In the genomic region with DNA sequence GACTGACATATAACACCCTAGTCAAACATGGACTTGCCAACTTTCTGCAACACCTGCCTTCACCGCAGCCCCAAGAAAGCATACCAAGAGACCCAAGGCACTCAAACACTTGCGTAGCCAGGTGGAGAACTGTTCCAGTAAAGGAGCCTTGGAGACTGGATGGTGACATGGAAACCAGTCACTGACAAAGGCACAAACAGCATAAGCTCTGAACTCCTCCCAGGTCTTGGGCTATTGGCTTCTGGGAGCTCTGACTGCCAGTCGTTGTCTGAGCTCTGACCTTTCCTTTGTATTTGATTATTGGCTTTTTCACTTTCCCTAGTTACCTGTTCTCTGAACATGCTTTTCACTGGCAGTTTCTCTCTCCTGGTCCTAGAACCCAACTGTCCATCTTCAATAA, we compare ENCODE assay signal across 26 cellular contexts. TPM values are rescaled to one million over a fixed set of nuclear protein-coding genes. Genes with fewer than 3 reads are reported as not detected.
DNase-seq lines count a peak whose midpoint lies in the region; ATAC-seq and TF ChIP-seq lines count a peak whose summit lies in the region.
"Had no signal": no experiment of that assay in that cellular context is flagged by ENCODE, and none has a peak within 500 bp of the region (broad histone marks: within the 10 kb centered on the region; RNA-seq: fewer than 3 reads in every experiment).

No MANE protein-coding gene starts in this region.

- peaks cover 30% of the 10 kb centered on the region for H3K4me1 Mint-ChIP-seq in activated CD4-positive, alpha-beta T cell treated with anti-CD3 and anti-CD28 coated beads, Interleukin-2, amount 10 ng/mL, durations not matched to agents 24 days and 14 days
- H3K4me1 Mint-ChIP-seq in activated CD4-positive, alpha-beta T cell treated with anti-CD3 and anti-CD28 coated beads for 36 hours = peaks cover 47% of the 10 kb centered on the region

- no peak overlapping the region for H3K4me3 ChIP-seq in testis
- H3K4me3 ChIP-seq: A549, breast epithelium, coronary artery, K562, upper lobe of right lung had no signal

- CTCF ChIA-PET in activated CD4-positive, alpha-beta T cell treated with anti-CD3 and anti-CD28 coated beads for 36 hours (lab: Charles Lee) = interaction anchor here (0.7 to 1.6 kb wide), 2 partner anchors 14 to 29 kb away, joined by 3 read pairs; no protein-coding TSS in a partner anchor

- POLR2A ChIA-PET in activated CD4-positive, alpha-beta T cell treated with anti-CD3 and anti-CD28 coated beads for 36 hours (lab: Charles Lee) = no interaction called here

- H3K27ac Mint-ChIP-seq in activated CD4-positive, alpha-beta T cell treated with anti-CD3 and anti-CD28 coated beads, Interleukin-2, amount 10 ng/mL, durations not matched to agents 24 days and 14 days = peak overlapping the region; percentile 25
- no peak overlapping the region for H3K27ac Mint-ChIP-seq in activated CD4-positive, alpha-beta T cell treated with anti-CD3 and anti-CD28 coated beads for 36 hours
- H3K27ac Mint-ChIP-seq in activated naive CD4-positive, alpha-beta T cell treated with anti-CD3 and anti-CD28 coated beads, Interleukin-2, amount 50 U/mL, for 72 hours = peak overlapping the region in 1 of 2 donors; percentile 11
- H3K27ac Mint-ChIP-seq: activated CD4-positive, alpha-beta memory T cell treated with anti-CD3 and anti-CD28 coated beads for 36 hours; activated naive CD4-positive, alpha-beta T cell treated with anti-CD3 and anti-CD28 coated beads for 36 hours; stimulated activated effector memory CD8-positive, alpha-beta T cell treated with anti-CD3 and anti-CD28 coated beads, Interleukin-12 subunit alpha, Interleukin-12 subunit beta, amount 100 ng/mL, for 72 hours had no signal

- no peaks in the 10 kb centered on the region for H3K27me3 Mint-ChIP-seq in activated CD4-positive, alpha-beta T cell treated with anti-CD3 and anti-CD28 coated beads, Interleukin-2, amount 10 ng/mL, durations not matched to agents 24 days and 14 days
- no peaks in the 10 kb centered on the region for H3K27me3 Mint-ChIP-seq in activated CD4-positive, alpha-beta T cell treated with anti-CD3 and anti-CD28 coated beads for 36 hours
- H3K27me3 Mint-ChIP-seq: activated CD4-positive, alpha-beta memory T cell treated with anti-CD3 and anti-CD28 coated beads for 36 hours; naive B cell had no signal

- no peaks in the 10 kb centered on the region for H3K36me3 ChIP-seq in testis (ENCODE audit: low read depth, missing control alignments)
- H3K36me3 ChIP-seq: breast epithelium had no signal

- 80 to 92% methylated on average over 3 of the region's 3 CpGs for WGBS in testis, 2 donors

- no peaks in the 10 kb centered on the region for H3K9me3 Mint-ChIP-seq in activated CD4-positive, alpha-beta T cell treated with anti-CD3 and anti-CD28 coated beads, Interleukin-2, amount 10 ng/mL, durations not matched to agents 24 days and 14 days
- no peaks in the 10 kb centered on the region for H3K9me3 Mint-ChIP-seq in activated CD4-positive, alpha-beta T cell treated with anti-CD3 and anti-CD28 coated beads for 36 hours (ENCODE audit: low read depth)
- no peaks in the 10 kb centered on the region for H3K9me3 Mint-ChIP-seq in activated naive CD4-positive, alpha-beta T cell treated with anti-CD3 and anti-CD28 coated beads, Interleukin-2, amount 50 U/mL, for 72 hours
- H3K9me3 Mint-ChIP-seq: activated CD4-positive, alpha-beta memory T cell treated with anti-CD3 and anti-CD28 coated beads for 36 hours; activated naive CD4-positive, alpha-beta T cell treated with anti-CD3 and anti-CD28 coated beads for 36 hours; naive B cell; stimulated activated effector memory CD8-positive, alpha-beta T cell treated with anti-CD3 and anti-CD28 coated beads, Interleukin-12 subunit alpha, Interleukin-12 subunit beta, amount 100 ng/mL, for 72 hours had no signal

- DNase-seq in activated CD4-positive, alpha-beta T cell treated with anti-CD3 and anti-CD28 coated beads, Interleukin-2, amount 10 ng/mL, durations not matched to agents 24 days and 14 days = no peak
- DNase-seq in activated CD4-positive, alpha-beta T cell treated with anti-CD3 and anti-CD28 coated beads for 36 hours = no peak
- DNase-seq in left lobe of liver (ENCODE audit: low spot score) = no peak
- no peak for DNase-seq in testis
- no peak for DNase-seq in activated naive CD4-positive, alpha-beta T cell treated with anti-CD3 and anti-CD28 coated beads, Interleukin-2, amount 50 U/mL, for 72 hours (ENCODE audit: low spot score in 2 of 2)
- no peak for DNase-seq in central memory CD4-positive, alpha-beta T cell
- DNase-seq in HCEC 1CT = no peak
- DNase-seq: activated CD4-positive, alpha-beta memory T cell treated with anti-CD3 and anti-CD28 coated beads for 36 hours; activated CD8-positive, alpha-beta memory T cell treated with anti-CD3 and anti-CD28 coated beads, Interleukin-2, amount 50 U/mL, for 48 hours; activated naive CD4-positive, alpha-beta T cell treated with anti-CD3 and anti-CD28 coated beads for 36 hours; amniotic stem cell; GOT3; left ventricle myocardium superior; naive B cell; NCI-H1048; NCI-H187; NCI-H2171 treated with DMSO at 0.1 percent for 48 hours; NCI-H524 treated with DMSO at 0.1 percent for 48 hours; NK-92 treated with Interleukin-12 subunit alpha and Interleukin-12 subunit beta, amount 100 ng/mL, for 24 hours; upper lobe of right lung had no signal

- H3K36me3 Mint-ChIP-seq in activated CD4-positive, alpha-beta T cell treated with anti-CD3 and anti-CD28 coated beads, Interleukin-2, amount 10 ng/mL, durations not matched to agents 24 days and 14 days (ENCODE audit: low read depth) = peaks cover 50% of the 10 kb centered on the region
- peaks cover 44% of the 10 kb centered on the region for H3K36me3 Mint-ChIP-seq in activated CD4-positive, alpha-beta T cell treated with anti-CD3 and anti-CD28 coated beads for 36 hours (ENCODE audit: low read depth)
- H3K36me3 Mint-ChIP-seq in activated naive CD4-positive, alpha-beta T cell treated with anti-CD3 and anti-CD28 coated beads, Interleukin-2, amount 50 U/mL, for 72 hours = peaks cover 0 to 30% of the 10 kb centered on the region in 2 donors

- H3K27ac ChIP-seq in angular gyrus (ENCODE audit: low read depth, low read length) = peak overlapping the region; percentile 95
- peak overlapping the region; percentile 32 to 50 for H3K27ac ChIP-seq in testis
- H3K27ac ChIP-seq: A549, breast epithelium, coronary artery, upper lobe of right lung had no signal

- peaks cover 15% of the 10 kb centered on the region for H3K4me1 ChIP-seq in testis
- H3K4me1 ChIP-seq: A549, breast epithelium, upper lobe of right lung had no signal

- intact Hi-C loops in activated CD4-positive, alpha-beta T cell treated with anti-CD3 and anti-CD28 coated beads, Interleukin-2, amount 10 ng/mL, durations not matched to agents 24 days and 14 days (cut with micrococcal nuclease) = loop anchor here (10.0 kb wide), 1 partner anchor 231 kb away; no protein-coding TSS in a partner anchor
- intact Hi-C loops in activated CD4-positive, alpha-beta T cell treated with anti-CD3 and anti-CD28 coated beads for 36 hours (cut with DNase I, micrococcal nuclease) = loop anchor here in 1 of 2 experiments (5.0 kb wide), 1 partner anchor 36 kb away; a partner anchor contains a TSS
- intact Hi-C loops in testis (cut with DNase I; ENCODE audit: low total_unique reads) = no loop called here

- TF ChIP-seq POLR2A in testis (IDR thresholded peaks at IDR 0.05) = no peak

- no peak for TF ChIP-seq CTCF in testis (IDR thresholded peaks at IDR 0.05)

- H3K9me3 ChIP-seq in testis = no peaks in the 10 kb centered on the region
- H3K9me3 ChIP-seq: A549, breast epithelium, upper lobe of right lung had no signal

- H3K4me3 Mint-ChIP-seq in activated CD4-positive, alpha-beta T cell treated with anti-CD3 and anti-CD28 coated beads, Interleukin-2, amount 10 ng/mL, durations not matched to agents 24 days and 14 days = no peak overlapping the region
- H3K4me3 Mint-ChIP-seq in activated CD4-positive, alpha-beta T cell treated with anti-CD3 and anti-CD28 coated beads for 36 hours = no peak overlapping the region
- H3K4me3 Mint-ChIP-seq: activated CD4-positive, alpha-beta memory T cell treated with anti-CD3 and anti-CD28 coated beads for 36 hours; activated naive CD4-positive, alpha-beta T cell treated with anti-CD3 and anti-CD28 coated beads for 36 hours; naive B cell; stimulated activated effector memory CD8-positive, alpha-beta T cell treated with anti-CD3 and anti-CD28 coated beads, Interleukin-12 subunit alpha, Interleukin-12 subunit beta, amount 100 ng/mL, for 72 hours had no signal

- no peak for ATAC-seq in activated CD4-positive, alpha-beta T cell treated with anti-CD3 and anti-CD28 coated beads for 36 hours
- ATAC-seq in left lobe of liver = peak; percentile 87
- no peak for ATAC-seq in activated naive CD4-positive, alpha-beta T cell treated with anti-CD3 and anti-CD28 coated beads, Interleukin-2, amount 50 U/mL, for 72 hours
- ATAC-seq: A549; K562; left ventricle myocardium superior; stimulated activated effector memory CD8-positive, alpha-beta T cell treated with anti-CD3 and anti-CD28 coated beads, Interleukin-12 subunit alpha, Interleukin-12 subunit beta, amount 100 ng/mL, for 72 hours; upper lobe of right lung had no signal

- H3K27me3 ChIP-seq in testis = no peaks in the 10 kb centered on the region
- H3K27me3 ChIP-seq: breast epithelium, upper lobe of right lung had no signal

RNA-seq across cellular contexts. Expression of a gene that starts 38.3 kb away (rescaled TPM):
- 45.3 and 45.4 TPM in 2 replicates for total RNA-seq in activated CD4-positive, alpha-beta T cell treated with anti-CD3 and anti-CD28 coated beads, Interleukin-2, amount 10 ng/mL, durations not matched to agents 24 days and 14 days
- total RNA-seq in activated CD4-positive, alpha-beta T cell treated with anti-CD3 and anti-CD28 coated beads for 36 hours = 10 to 100 TPM; 40.0 to 42.5 TPM
- total RNA-seq in left lobe of liver = 7.4 TPM
- total RNA-seq in testis = 10 to 100 TPM; 81.1 to 91.0 TPM
- polyA plus RNA-seq in testis (ENCODE audit: insufficient read depth, low read depth, low replicate concordance) = 10.9 TPM
- 10 to 100 TPM; 24.5 to 90.8 TPM for total RNA-seq in activated naive CD4-positive, alpha-beta T cell treated with anti-CD3 and anti-CD28 coated beads, Interleukin-2, amount 50 U/mL, for 72 hours
